9 cellular contexts compared by ENCODE assay signal in genomic region chr1:183180634-183181056, GRCh38. TPM values are rescaled to one million over a fixed set of nuclear protein-coding genes. Genes with fewer than 3 reads are reported as not detected.
DNase-seq lines count a peak whose midpoint lies in the region; ATAC-seq and TF ChIP-seq lines count a peak whose summit lies in the region.
"Had no signal": no experiment of that assay in that cellular context is flagged by ENCODE, and none has a peak within 500 bp of the region (broad histone marks: within the 10 kb centered on the region; RNA-seq: fewer than 3 reads in every experiment).

No MANE protein-coding gene starts in this region.

- H3K27ac ChIP-seq in ascending aorta (peak overlapping the region; percentile 59 to 66), aorta (ENCODE audit: low read depth in 1 of 2, low read length in 2 of 2) (peak overlapping the region; percentile 33 to 74), H9 (ENCODE audit: insufficient read length, low read depth, low read length) (no peak overlapping the region)

- H3K4me1 Mint-ChIP-seq in H9: peaks cover 16 to 23% of the 10 kb centered on the region in 2 experiments

- H3K79me1 ChIP-seq in H9 (ENCODE audit: insufficient read depth, low read depth, low read length, poor library complexity, severe bottlenecking): no peaks in the 10 kb centered on the region

- CTCF ChIA-PET in HEK293T (lab: Yijun Ruan, JAX): no interaction called here

- no peaks in the 10 kb centered on the region for H3K79me2 ChIP-seq in H9 (ENCODE audit: insufficient read depth, low read length)

- no peak overlapping the region for H2BK20ac ChIP-seq in H9 (ENCODE audit: low read depth, low read length, poor library complexity, severe bottlenecking)

- no peak overlapping the region for H3K4ac ChIP-seq in H9 (ENCODE audit: low read depth, low read length)

- H3K18ac ChIP-seq in H9 (ENCODE audit: insufficient read length, low read depth, low read length): no peak overlapping the region

- H4K91ac ChIP-seq in H9 (ENCODE audit: insufficient read length, low read depth, low read length): no peak overlapping the region

- H2AFZ ChIP-seq in H9 (ENCODE audit: low read length): no peak overlapping the region

- H3K9me3 Mint-ChIP-seq in H9: no peaks in the 10 kb centered on the region

- peaks cover 1% of the 10 kb centered on the region; the same call in 1 of the 2 replicates for H3K27me3 Mint-ChIP-seq in H9 (ENCODE audit: low read depth)

- no peak overlapping the region for H4K5ac ChIP-seq in H9 (ENCODE audit: insufficient read length, low read depth, low read length)

- DNase-seq in ascending aorta (ENCODE audit: low spot score in 2 of 2): peak in 1 of 2 donors; percentile 77
- peak; percentile 12 to 65 for DNase-seq in left colon
- DNase-seq in aorta: peak; percentile 76 to 83
- no peak for DNase-seq in H9
- DNase-seq in HEK293T (ENCODE audit: extremely low spot score): no peak
- no peak for DNase-seq in cerebellar cortex (ENCODE audit: low spot score)

- H2BK12ac ChIP-seq in H9 (ENCODE audit: insufficient read length, low read depth, low read length): no peak overlapping the region

- H4K8ac ChIP-seq in H9 (replicated peaks; ENCODE audit: insufficient read length, low read depth, low read length): no peak overlapping the region

- H4K20me1 ChIP-seq in H9 (ENCODE audit: control insufficient read depth, insufficient read depth, insufficient read length): no peaks in the 10 kb centered on the region

- no peak overlapping the region for H2BK15ac ChIP-seq in H9 (ENCODE audit: low read depth, low read length)

- no peak overlapping the region for H2BK5ac ChIP-seq in H9 (ENCODE audit: insufficient read length, low read length)

- H3K36me3 Mint-ChIP-seq in H9 (ENCODE audit: insufficient read depth in 1 of 3, low read depth in 3 of 3): no peaks in the 10 kb centered on the region

- no peak overlapping the region for H2AK5ac ChIP-seq in H9 (ENCODE audit: insufficient read length, low read length)

- WGBS in aorta, 2 donors: 6 to 8% methylated on average over 3 of the region's 3 CpGs
- WGBS in H9 (ENCODE audit: extremely low coverage, insufficient read length, low lambda C conversion rate): no CpG with 5 or more reads among the region's 3 CpGs

- intact Hi-C loops in ascending aorta (cut with DNase I): loop anchor here (2.0 kb wide), 1 partner anchor 54 kb away; no protein-coding TSS in a partner anchor
- intact Hi-C loops in left colon (cut with DNase I, micrococcal nuclease): no loop called here
- intact Hi-C loops in aorta (cut with DNase I): loop anchor here (5.0 kb wide), 2 partner anchors 37 to 52 kb away; no protein-coding TSS in a partner anchor

- H3K9ac ChIP-seq in H9 (ENCODE audit: extremely low read depth, insufficient read length, low read length): no peak overlapping the region

- H3K4me3 ChIP-seq in ascending aorta: peak overlapping the region in 1 of 2 donors; percentile 1
- no peak overlapping the region for H3K4me3 ChIP-seq in aorta (ENCODE audit: low read length in 2 of 2)

- H3K23ac ChIP-seq in H9 (ENCODE audit: insufficient read length, low read depth, low read length): no peak overlapping the region

- H2BK120ac ChIP-seq in H9 (ENCODE audit: low read depth, low read length, poor library complexity, severe bottlenecking): no peak overlapping the region

- no peaks in the 10 kb centered on the region for H3K27me3 ChIP-seq in ascending aorta
- H3K27me3 ChIP-seq in aorta (ENCODE audit: control insufficient read depth in 1 of 2, insufficient read depth in 2 of 2, low read length in 1 of 2): no peaks in the 10 kb centered on the region
- no peaks in the 10 kb centered on the region for H3K27me3 ChIP-seq in H9 (ENCODE audit: insufficient read depth, low read length)

- peaks cover 3 to 12% of the 10 kb centered on the region in 2 donors for H3K4me1 ChIP-seq in ascending aorta
- H3K4me1 ChIP-seq in aorta (ENCODE audit: control insufficient read depth in 1 of 2, insufficient read depth in 2 of 2, low read length in 2 of 2): peaks cover 0 to 1% of the 10 kb centered on the region in 2 donors
- peaks cover 5% of the 10 kb centered on the region; the same call in 1 of the 2 replicates for H3K4me1 ChIP-seq in H9 (ENCODE audit: insufficient read depth, low read length)

- H3K27ac Mint-ChIP-seq in H9: peak overlapping the region in 1 of 3 experiments; percentile 68; a peak in 2 of 7 replicates

- H3K9me3 ChIP-seq in ascending aorta (no peaks in the 10 kb centered on the region), aorta (ENCODE audit: control insufficient read depth, low read length) (no peaks in the 10 kb centered on the region), H9 (ENCODE audit: control insufficient read depth, low read depth, low read length) (no peaks in the 10 kb centered on the region)

- no peak overlapping the region for H3K14ac ChIP-seq in H9 (ENCODE audit: insufficient read depth, low read length)

- H3T11ph ChIP-seq in H9 (ENCODE audit: low read length): no peak overlapping the region

- H3K4me2 ChIP-seq in H9 (ENCODE audit: insufficient read depth, insufficient read length, low read length): no peak overlapping the region

- TF ChIP-seq CTCF in ascending aorta (IDR thresholded peaks at IDR 0.05) (no peak), H9 (conservative IDR thresholded peaks at IDR 0.05) (no peak)

- no peak overlapping the region for H3K4me3 Mint-ChIP-seq in H9

- no peak overlapping the region for H3K56ac ChIP-seq in H9 (ENCODE audit: insufficient read length, low read depth, low read length)

- peaks cover under 1% of the 10 kb centered on the region for H3K23me2 ChIP-seq in H9 (ENCODE audit: insufficient read length, low read depth, low read length, poor library complexity, severe bottlenecking)

- no peaks in the 10 kb centered on the region for H3K36me3 ChIP-seq in ascending aorta
- H3K36me3 ChIP-seq in aorta (ENCODE audit: control insufficient read depth in 1 of 2, insufficient read depth in 2 of 2, low read length in 1 of 2): no peaks in the 10 kb centered on the region

- POLR2A ChIA-PET in HEK293T (lab: Yijun Ruan, JAX): no interaction called here

- ATAC-seq in GM18907 (IDR thresholded peaks at IDR 0.05; ENCODE audit: unreplicated experiment) (peak; percentile 69), HG03066 (IDR thresholded peaks at IDR 0.05; ENCODE audit: low read depth, unreplicated experiment) (peak; percentile 80), left colon (peak; percentile 66), aorta (ENCODE audit: low FRiP score) (peak; percentile 85)

TF ChIP-seq in HEK293T, 16 proteins besides CTCF, POLR2A, EP300 and RAD21:
- no peak for TF ChIP-seq L3MBTL2 (conservative IDR thresholded peaks at IDR 0.05)
- no peak for TF ChIP-seq BHLHE40 (IDR thresholded peaks at IDR 0.05; ENCODE audit: borderline replicate concordance)

RNA-seq across cellular contexts. Expression of gene LAMC2, which starts 5.4 kb away (rescaled TPM):
- 1.1 TPM for total RNA-seq in ascending aorta
- 10 to 100 TPM; 30.7 to 55.0 TPM for total RNA-seq in left colon
- under 1 TPM; 0.90 to 0.91 TPM for total RNA-seq in aorta
- 1 to 10 TPM; 1.0 to 1.2 TPM for polyA plus RNA-seq in aorta
- total RNA-seq in H9 (2021): 6.8 and 7.4 TPM in 2 replicates
- total RNA-seq: T-helper 2 cell treated with Interferon-gamma antibody and Interleukin-4, amounts not matched to agents 100 ng/mL and 5 ng/mL, for 36 hours had no signal

Comparison
In these comparisons a context has a peak if more than half of its experiments do, and no peak if none do; other contexts are left out.
1. DNase-seq: peak in left colon (2 of 2) and aorta (2 of 2); none in H9 (single experiment), HEK293T (single experiment) and cerebellar cortex (single experiment).
2. intact Hi-C loops: an anchor here in ascending aorta (2.0 kb wide) and aorta (5.0 kb wide); none called in left colon.
3. Peak in every context shown above with its lines, with median percentiles within 50 percentile points of each other: ATAC-seq.